ENCODE assay signal across 19 cellular contexts in genomic region chr22:32562916-32563315, GRCh38.
DNase-seq lines count a peak whose midpoint lies in the region; ATAC-seq and TF ChIP-seq lines count a peak whose summit lies in the region.
"Had no signal": no experiment of that assay in that cellular context is flagged by ENCODE, and none has a peak within 500 bp of the region (broad histone marks: within the 10 kb centered on the region; RNA-seq: fewer than 3 reads in every experiment).

No MANE protein-coding gene starts in this region.

- 95 to 99% (median 97%) methylated on average over 3 of the region's 3 CpGs for WGBS in heart left ventricle, 4 donors
- WGBS in upper lobe of left lung, 2 donors: 93% methylated on average over 3 of the region's 3 CpGs

- H3K36me3 Mint-ChIP-seq in osteocyte (ENCODE audit: unreplicated experiment): no peaks in the 10 kb centered on the region

- H3K27me3 ChIP-seq in heart left ventricle (no peaks in the 10 kb centered on the region), WERI-Rb-1 (ENCODE audit: insufficient read depth, low read depth, severe bottlenecking) (no peaks in the 10 kb centered on the region), upper lobe of left lung (no peaks in the 10 kb centered on the region)
- H3K27me3 ChIP-seq: MG63, Peyer's patch had no signal

- H3K27me3 Mint-ChIP-seq in osteocyte (ENCODE audit: unreplicated experiment): peaks cover 18% of the 10 kb centered on the region

- no peak overlapping the region for H3K4me3 Mint-ChIP-seq in osteocyte (ENCODE audit: unreplicated experiment)

- CTCF ChIA-PET in GM10248 (lab: Yijun Ruan, JAX): no interaction called here

- intact Hi-C loops in heart left ventricle (cut with DNase I): no loop called here
- intact Hi-C loops in cardiac septum (cut with DNase I): no loop called here

- no peak for DNase-seq in heart left ventricle
- DNase-seq in cardiac septum (ENCODE audit: low spot score): no peak
- peak; percentile 45 for DNase-seq in WERI-Rb-1
- DNase-seq in osteocyte (ENCODE audit: extremely low spot score, unreplicated experiment): no peak
- no peak for DNase-seq in upper lobe of left lung
- DNase-seq in SKM-1 treated with dmso at 0.1 percent for 144 hours (lab: John Stamatoyannopoulos, UW; ENCODE audit: unreplicated experiment): no peak
- no peak for DNase-seq in GM10248 (ENCODE audit: extremely low spot score)
- no peak for DNase-seq in activated CD4-positive, alpha-beta T cell treated with anti-CD3 and anti-CD28 coated beads, Interleukin-2, amount 50 U/mL, for 48 hours
- DNase-seq: Caco-2, HCEC 1CT, NCI-H1105, NCI-H187, NCI-H446 had no signal

- no peaks in the 10 kb centered on the region for H3K36me3 ChIP-seq in heart left ventricle
- no peaks in the 10 kb centered on the region for H3K36me3 ChIP-seq in WERI-Rb-1
- H3K36me3 ChIP-seq in upper lobe of left lung: no peaks in the 10 kb centered on the region
- H3K36me3 ChIP-seq: MG63, Peyer's patch had no signal

- peaks cover 0 to 18% (median 8%) of the 10 kb centered on the region in 12 donors for H3K4me1 ChIP-seq in heart left ventricle
- peaks cover 2 to 28% (median 13%) of the 10 kb centered on the region in 4 donors for H3K4me1 ChIP-seq in upper lobe of left lung

- ATAC-seq in heart left ventricle: no peak
- ATAC-seq in upper lobe of left lung (ENCODE audit: low FRiP score in 2 of 2): no peak
- ATAC-seq: GM12878, HepG2 had no signal

- H3K4me1 Mint-ChIP-seq in osteocyte (ENCODE audit: unreplicated experiment): peaks cover 15% of the 10 kb centered on the region

- H3K27ac ChIP-seq in heart left ventricle: peak overlapping the region in 10 of 12 donors; percentile 8 to 73 (median 38)
- peak overlapping the region; percentile 44 for H3K27ac ChIP-seq in WERI-Rb-1
- peak overlapping the region; percentile 49 to 85 (median 80) for H3K27ac ChIP-seq in upper lobe of left lung
- H3K27ac ChIP-seq: C4-2B, KMS-11, Peyer's patch had no signal

- no peak overlapping the region for H3K4me3 ChIP-seq in heart left ventricle
- no peak overlapping the region for H3K4me3 ChIP-seq in WERI-Rb-1 (ENCODE audit: low read depth, low read length)
- no peak overlapping the region for H3K4me3 ChIP-seq in upper lobe of left lung
- H3K4me3 ChIP-seq: GM12878, MG63, Peyer's patch had no signal

- POLR2A ChIA-PET in GM10248 (lab: Yijun Ruan, JAX): no interaction called here

- peak overlapping the region; percentile 40 for H3K27ac Mint-ChIP-seq in osteocyte (ENCODE audit: unreplicated experiment)

- no peak for TF ChIP-seq EP300 in upper lobe of left lung (IDR thresholded peaks at IDR 0.05)

- H3K9me3 ChIP-seq in heart left ventricle: no peaks in the 10 kb centered on the region
- H3K9me3 ChIP-seq in WERI-Rb-1 (ENCODE audit: severe bottlenecking): no peaks in the 10 kb centered on the region
- no peaks in the 10 kb centered on the region for H3K9me3 ChIP-seq in upper lobe of left lung
- H3K9me3 ChIP-seq: Caco-2, MG63, Peyer's patch had no signal

- TF ChIP-seq POLR2A in heart left ventricle (IDR thresholded peaks at IDR 0.05): no peak
- no peak for TF ChIP-seq POLR2A in upper lobe of left lung (IDR thresholded peaks at IDR 0.05)

- no peak for TF ChIP-seq CTCF in heart left ventricle (IDR thresholded peaks at IDR 0.05)
- no peak for TF ChIP-seq CTCF in WERI-Rb-1 (IDR thresholded peaks at IDR 0.05; ENCODE audit: low read depth, low read length)
- no peak for TF ChIP-seq CTCF in osteocyte (IDR thresholded peaks at IDR 0.05)
- no peak for TF ChIP-seq CTCF in upper lobe of left lung (IDR thresholded peaks at IDR 0.05)
- no peak for TF ChIP-seq CTCF in GM10248 (IDR thresholded peaks at IDR 0.05; ENCODE audit: control extremely low read depth, extremely low read depth, low read depth, missing control alignments)

- no peaks in the 10 kb centered on the region for H3K9me3 Mint-ChIP-seq in osteocyte (ENCODE audit: unreplicated experiment)
